Comparison of ENCODE assay signal across 29 cellular contexts in the genomic region with DNA sequence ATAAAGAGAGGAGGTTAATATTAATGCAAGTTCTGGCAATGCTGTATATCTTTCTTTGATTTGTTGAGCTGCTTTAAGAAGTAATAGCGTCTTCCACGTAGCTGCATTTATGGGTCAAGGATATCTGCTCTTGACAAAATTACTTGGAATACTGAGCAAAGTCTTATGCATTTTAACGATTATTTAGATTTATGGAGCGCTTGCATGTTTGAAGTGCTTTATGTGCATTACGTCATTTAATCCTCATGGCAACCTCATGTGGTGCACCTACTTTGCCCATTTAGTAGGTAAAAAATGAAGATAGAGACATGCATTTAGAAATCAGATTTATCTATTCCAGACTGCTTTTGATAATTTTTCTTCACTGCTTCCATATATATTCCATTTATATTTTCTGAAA. TPM values are rescaled to one million over a fixed set of nuclear protein-coding genes. Genes with fewer than 3 reads are reported as not detected.
"Had no signal": no experiment of that assay in that cellular context is flagged by ENCODE, and none has a peak within 500 bp of the region (broad histone marks: within the 10 kb centered on the region; RNA-seq: fewer than 3 reads in every experiment).

No MANE protein-coding gene starts in this region.

- H3K4me3 Mint-ChIP-seq: activated naive CD8-positive, alpha-beta T cell treated with anti-CD3 and anti-CD28 coated beads for 36 hours; activated T-cell treated with anti-CD3 and anti-CD28 coated beads, Interleukin-2, amount 50 U/mL, for 72 hours; central memory CD8-positive, alpha-beta T cell had no signal

- ATAC-seq: activated T-cell treated with anti-CD3 and anti-CD28 coated beads, Interleukin-2, amount 50 U/mL, for 72 hours; Panc1 had no signal

- H3K4me3 ChIP-seq: ascending aorta, cardiac muscle cell, SJCRH30, SK-N-MC had no signal

- H3K27ac ChIP-seq: ascending aorta, cardiac muscle cell, SJCRH30, SK-N-MC, WERI-Rb-1 had no signal

- H3K27me3 Mint-ChIP-seq: activated naive CD8-positive, alpha-beta T cell treated with anti-CD3 and anti-CD28 coated beads for 36 hours; activated T-helper 17 cell treated with anti-CD3 and anti-CD28 coated beads, Interleukin-2, amount 50 U/mL, for 72 hours; central memory CD8-positive, alpha-beta T cell had no signal

- H3K27me3 ChIP-seq: ascending aorta, cardiac muscle cell, SJCRH30 had no signal

- DNase-seq: activated CD4-positive, alpha-beta T cell treated with anti-CD3 and anti-CD28 coated beads for 1 hour; activated CD4-positive, alpha-beta T cell treated with anti-CD3 and anti-CD28 coated beads for 48 hours; activated CD4-positive, CD25-positive, alpha-beta regulatory T cell; activated effector memory CD4-positive, alpha-beta T cell treated with anti-CD3 and anti-CD28 coated beads, Interleukin-2, amount 50 U/mL, for 16 hours; activated naive CD4-positive, alpha-beta T cell; activated naive CD8-positive, alpha-beta T cell treated with anti-CD3 and anti-CD28 coated beads for 36 hours; activated T-cell treated with anti-CD3 and anti-CD28 coated beads, Interleukin-2, amount 50 U/mL, for 1 hour; activated T-cell treated with anti-CD3 and anti-CD28 coated beads, Interleukin-2, amount 50 U/mL, for 72 hours; amygdala; Karpas-422; NCI-H1105; NCI-H1417 treated with DMSO at 0.1 percent for 48 hours; NCI-H187 treated with DMSO at 0.1 percent for 48 hours; NCI-H2081; NCI-H345; NCI-H524 treated with DMSO at 0.1 percent for 48 hours; SHP77; SJCRH30; T1000; WERI-Rb-1 had no signal

- H3K36me3 ChIP-seq: ascending aorta, cardiac muscle cell, SJCRH30, WERI-Rb-1 had no signal

- H3K9me3 Mint-ChIP-seq: activated naive CD8-positive, alpha-beta T cell treated with anti-CD3 and anti-CD28 coated beads for 36 hours; activated T-cell treated with anti-CD3 and anti-CD28 coated beads, Interleukin-2, amount 50 U/mL, for 72 hours; activated T-helper 17 cell treated with anti-CD3 and anti-CD28 coated beads, Interleukin-2, amount 50 U/mL, for 72 hours; central memory CD8-positive, alpha-beta T cell had no signal

- H3K4me1 ChIP-seq: ascending aorta, SJCRH30 had no signal

- H3K9me3 ChIP-seq: ascending aorta, SJCRH30 had no signal

- H3K27ac Mint-ChIP-seq: activated T-cell treated with anti-CD3 and anti-CD28 coated beads, Interleukin-2, amount 50 U/mL, for 72 hours had no signal

RNA-seq across cellular contexts. Expression of gene DTHD1, which starts 46.0 kb away (rescaled TPM):
- total RNA-seq: ascending aorta, cardiac muscle cell, MCF 10A, NCI-H460, RPMI7951, SJCRH30 had no signal
- polyA plus RNA-seq: cardiac muscle cell had no signal
